In genomic region chr11:287821-288327, GRCh38 we compare ENCODE assay signal across 1 cellular context.
TF ChIP-seq lines count a peak whose summit lies in the region.

No MANE protein-coding gene starts in this region.

TF ChIP-seq in SK-N-SH treated with all-trans-retinoic acid at 6 μM for 48 hours, 23 proteins besides CTCF, POLR2A, EP300 and RAD21 (continued from another document):
- no peak for TF ChIP-seq TSHZ2 (CRISPR knock-in tag; IDR thresholded peaks at IDR 0.05)
- TF ChIP-seq POU6F1 (CRISPR knock-in tag; IDR thresholded peaks at IDR 0.05; ENCODE audit: borderline replicate concordance, low read depth) = no peak
- TF ChIP-seq ISL1 (CRISPR knock-in tag; IDR thresholded peaks at IDR 0.05) = no peak
